Comparison of ENCODE assay signal across 8 cellular contexts in the genomic region with DNA sequence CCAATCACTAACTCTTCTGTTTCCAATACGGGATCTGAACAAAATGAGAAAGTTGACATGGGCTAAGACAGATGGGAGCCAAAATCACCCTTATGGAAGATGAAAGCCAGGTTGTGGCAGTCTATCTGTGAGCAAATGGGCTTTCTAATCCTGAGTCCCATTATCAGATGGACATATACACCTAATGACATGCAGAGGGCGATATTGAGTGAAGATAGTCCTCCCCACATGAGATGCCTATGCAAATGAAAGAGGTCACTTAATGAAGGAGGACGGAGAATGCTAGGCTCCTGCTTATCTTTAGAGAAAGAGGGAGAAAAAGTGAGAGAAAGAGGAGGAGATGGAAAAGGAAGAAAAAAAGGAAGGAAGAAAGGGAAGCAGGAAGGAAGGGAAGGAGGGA.
DNase-seq lines count a peak whose midpoint lies in the region; ATAC-seq lines count a peak whose summit lies in the region.

No MANE protein-coding gene starts in this region.

- peak; percentile 2 for DNase-seq in GDM1 (lab: John Stamatoyannopoulos, UW)
- peak; percentile 44 for DNase-seq in H7
- peak; percentile 50 for DNase-seq in RPMI7951 (ENCODE audit: low read depth)
- peak; percentile 10 for DNase-seq in iPS-NIHi11 (ENCODE audit: low spot score)
- no peak for DNase-seq in T-helper 2 cell
- no peak for DNase-seq in natural killer cell treated with Interleukin-12 subunit alpha and Interleukin-12 subunit beta and Interleukin-15 and Interleukin-18, amount 100 ng/mL, for 72 hours (ENCODE audit: low spot score)
- no peak for DNase-seq in NCI-H1436 (lab: John Stamatoyannopoulos, UW)

- H3K4me3 ChIP-seq in H7 (ENCODE audit: insufficient read depth, low read depth, low read length), result no peak overlapping the region

- peaks cover 12% of the 10 kb centered on the region for H3K9me3 Mint-ChIP-seq in natural killer cell treated with Interleukin-12 subunit alpha and Interleukin-12 subunit beta and Interleukin-15 and Interleukin-18, amount 100 ng/mL, for 72 hours

- no peaks in the 10 kb centered on the region for H3K36me3 ChIP-seq in H7 (replicated peaks; ENCODE audit: control insufficient read depth, insufficient read depth, low read length)

- H3K27me3 Mint-ChIP-seq in natural killer cell treated with Interleukin-12 subunit alpha and Interleukin-12 subunit beta and Interleukin-15 and Interleukin-18, amount 100 ng/mL, for 72 hours, result no peaks in the 10 kb centered on the region

- H3K27me3 ChIP-seq in H7 (ENCODE audit: control insufficient read depth, insufficient read depth, low read length), result no peaks in the 10 kb centered on the region

- H3K36me3 Mint-ChIP-seq in natural killer cell treated with Interleukin-12 subunit alpha and Interleukin-12 subunit beta and Interleukin-15 and Interleukin-18, amount 100 ng/mL, for 72 hours, result no peaks in the 10 kb centered on the region

- no peak overlapping the region for H3K4me3 Mint-ChIP-seq in natural killer cell treated with Interleukin-12 subunit alpha and Interleukin-12 subunit beta and Interleukin-15 and Interleukin-18, amount 100 ng/mL, for 72 hours

- ATAC-seq in natural killer cell treated with Interleukin-12 subunit alpha and Interleukin-12 subunit beta and Interleukin-15 and Interleukin-18, amount 100 ng/mL, for 72 hours, result no peak
- ATAC-seq in HG02884 (IDR thresholded peaks at IDR 0.05; ENCODE audit: unreplicated experiment), result no peak

- H3K4me1 Mint-ChIP-seq in natural killer cell treated with Interleukin-12 subunit alpha and Interleukin-12 subunit beta and Interleukin-15 and Interleukin-18, amount 100 ng/mL, for 72 hours (ENCODE audit: low read depth in 2 of 2), result no peaks in the 10 kb centered on the region

- no peak overlapping the region for H3K27ac Mint-ChIP-seq in natural killer cell treated with Interleukin-12 subunit alpha and Interleukin-12 subunit beta and Interleukin-15 and Interleukin-18, amount 100 ng/mL, for 72 hours

Comparison
In these comparisons a context has a peak if more than half of its experiments do, and no peak if none do; other contexts are left out.
1. DNase-seq: peak in GDM1 (single experiment), H7 (single experiment), RPMI7951 (single experiment) and iPS-NIHi11 (single experiment); none in T-helper 2 cell (0 of 5), natural killer cell treated with Interleukin-12 subunit alpha and Interleukin-12 subunit beta and Interleukin-15 and Interleukin-18, amount 100 ng/mL, for 72 hours (single experiment) and NCI-H1436 (single experiment).